Comparison of ENCODE assay signal across 27 cellular contexts in the genomic region with DNA sequence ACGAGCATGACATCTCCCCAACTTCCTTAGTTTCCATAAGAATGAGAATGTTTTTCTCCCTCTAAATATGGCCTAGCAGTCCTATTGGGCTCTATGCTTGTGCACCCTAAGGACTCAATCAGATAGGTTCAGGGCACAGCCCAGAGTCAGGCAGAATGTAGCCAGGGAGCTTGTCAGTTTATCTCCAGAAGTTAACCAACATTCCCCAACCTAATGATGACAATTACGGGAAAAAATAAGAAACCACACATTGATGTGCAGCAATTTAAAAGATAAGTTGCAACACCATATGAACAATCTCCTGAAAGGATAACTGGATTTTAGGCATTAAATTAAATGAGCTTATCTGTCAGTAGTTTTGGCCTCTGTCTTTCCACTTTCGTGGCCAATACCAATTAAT.
"Had no signal": no experiment of that assay in that cellular context is flagged by ENCODE, and none has a peak within 500 bp of the region (broad histone marks: within the 10 kb centered on the region; RNA-seq: fewer than 3 reads in every experiment).

No MANE protein-coding gene starts in this region.

- ATAC-seq: activated T-helper 17 cell treated with anti-CD3 and anti-CD28 coated beads, Interleukin-2, amount 50 U/mL, for 72 hours; Panc1 had no signal

- H3K36me3 Mint-ChIP-seq: activated naive CD8-positive, alpha-beta T cell had no signal

- H3K4me1 ChIP-seq: SJCRH30 had no signal

- H3K9me3 ChIP-seq: SJCRH30, SK-N-SH had no signal

- H3K27me3 Mint-ChIP-seq: activated naive CD8-positive, alpha-beta T cell had no signal

- H3K27ac ChIP-seq: RWPE1, SJCRH30 had no signal

- H3K27me3 ChIP-seq: SJCRH30 had no signal

- H3K36me3 ChIP-seq: SJCRH30 had no signal

- DNase-seq: activated CD4-positive, alpha-beta memory T cell treated with anti-CD3 and anti-CD28 coated beads, Interleukin-2, amount 10 ng/mL, durations not matched to agents 7 days and 5 days; activated CD4-positive, alpha-beta T cell treated with anti-CD3 and anti-CD28 coated beads, Interleukin-2, amount 50 U/mL, for 1 hour; activated CD4-positive, CD25-positive, alpha-beta regulatory T cell; activated gamma-delta T cell; activated naive CD4-positive, alpha-beta T cell treated with anti-CD3 and anti-CD28 coated beads for 36 hours; activated T-cell treated with anti-CD3 and anti-CD28 coated beads for 4 hours; activated T-cell treated with anti-CD3 and anti-CD28 coated beads, Interleukin-2, amount 50 U/mL, for 48 hours; cerebellar nuclear complex; NCI-H1048; NCI-H146; NCI-H187 treated with DMSO at 0.1 percent for 48 hours; NCI-H2081 treated with DMSO at 0.1 percent for 48 hours; NCI-H2171; NCI-H2227 treated with DMSO at 0.1 percent for 48 hours; NCI-H446 treated with DMSO at 0.1 percent for 48 hours; NCI-H524 treated with DMSO at 0.1 percent for 48 hours; NCI-H748 treated with DMSO at 0.1 percent for 48 hours; NK-92 treated with Interleukin-12 subunit alpha and Interleukin-12 subunit beta, amount 100 ng/mL, for 24 hours; OCI-M1; Right ventricle myocardium superior; SJCRH30; SK-N-SH; T-helper 1 cell had no signal

- H3K4me3 Mint-ChIP-seq: activated CD4-positive, alpha-beta memory T cell treated with anti-CD3 and anti-CD28 coated beads, Interleukin-2, amount 10 ng/mL, durations not matched to agents 7 days and 5 days; activated naive CD4-positive, alpha-beta T cell treated with anti-CD3 and anti-CD28 coated beads for 36 hours; activated naive CD8-positive, alpha-beta T cell; activated T-helper 17 cell treated with anti-CD3 and anti-CD28 coated beads, Interleukin-2, amount 50 U/mL, for 72 hours had no signal

- H3K27ac Mint-ChIP-seq: activated CD4-positive, alpha-beta memory T cell treated with anti-CD3 and anti-CD28 coated beads, Interleukin-2, amount 10 ng/mL, durations not matched to agents 7 days and 5 days; activated naive CD4-positive, alpha-beta T cell treated with anti-CD3 and anti-CD28 coated beads for 36 hours; activated naive CD8-positive, alpha-beta T cell; activated T-helper 17 cell treated with anti-CD3 and anti-CD28 coated beads, Interleukin-2, amount 50 U/mL, for 72 hours had no signal

- H3K4me3 ChIP-seq: SJCRH30 had no signal

- H3K9me3 Mint-ChIP-seq: activated CD4-positive, alpha-beta memory T cell treated with anti-CD3 and anti-CD28 coated beads, Interleukin-2, amount 10 ng/mL, durations not matched to agents 7 days and 5 days; activated naive CD4-positive, alpha-beta T cell treated with anti-CD3 and anti-CD28 coated beads for 36 hours; activated T-helper 17 cell treated with anti-CD3 and anti-CD28 coated beads, Interleukin-2, amount 50 U/mL, for 72 hours had no signal

- H3K4me1 Mint-ChIP-seq: activated CD4-positive, alpha-beta memory T cell treated with anti-CD3 and anti-CD28 coated beads, Interleukin-2, amount 10 ng/mL, durations not matched to agents 7 days and 5 days; activated T-helper 17 cell treated with anti-CD3 and anti-CD28 coated beads, Interleukin-2, amount 50 U/mL, for 72 hours had no signal
